ENCODE assay signal across 16 cellular contexts in genomic region chr7:94618134-94618533, GRCh38.
"Had no signal": no experiment of that assay in that cellular context is flagged by ENCODE, and none has a peak within 500 bp of the region (broad histone marks: within the 10 kb centered on the region; RNA-seq: fewer than 3 reads in every experiment).

No MANE protein-coding gene starts in this region.

- H3K4me1 Mint-ChIP-seq: neural progenitor cell had no signal

- H3K36me3 Mint-ChIP-seq: immature natural killer cell; stimulated activated memory B cell treated with anti-CD40 and anti-IgM and Interleukin-4, amounts not matched to agents 10 μg/mL and 1 μg/mL and 100 μg/mL, for 72 hours had no signal

- DNase-seq: dermis blood vessel endothelial cell; effector memory CD4-positive, alpha-beta T cell; hypothalamus; immature natural killer cell; left ventricle myocardium superior; lower lobe of right lung; naive B cell; right lobe of liver; stimulated activated CD4-positive, alpha-beta T cell treated with anti-CD3 and anti-CD28 coated beads, Interleukin-12 subunit alpha, Interleukin-12 subunit beta, amount 100 ng/mL, for 4 hours; stimulated activated CD4-positive, alpha-beta T cell treated with anti-CD3 and anti-CD28 coated beads, Interleukin-4, amount 100 ng/mL, for 4 hours; upper lobe of left lung had no signal

- H3K27me3 Mint-ChIP-seq: naive B cell; progenitor cell of endocrine pancreas; stimulated activated memory B cell treated with anti-CD40 and anti-IgM and Interleukin-4, amounts not matched to agents 10 μg/mL and 1 μg/mL and 100 μg/mL, for 72 hours had no signal

- H3K27ac Mint-ChIP-seq: immature natural killer cell; neural progenitor cell; progenitor cell of endocrine pancreas; stimulated activated memory B cell treated with anti-CD40 and anti-IgM and Interleukin-4, amounts not matched to agents 10 μg/mL and 1 μg/mL and 100 μg/mL, for 72 hours; stimulated activated naive CD8-positive, alpha-beta T cell treated with anti-CD3 and anti-CD28 coated beads, Interleukin-15, Interleukin-2, amounts not matched to agents 100 ng/mL and 50 ng/mL, for 24 hours had no signal

- H3K4me3 Mint-ChIP-seq: immature natural killer cell; naive B cell; nephron; neural progenitor cell; stimulated activated memory B cell treated with anti-CD40 and anti-IgM and Interleukin-4, amounts not matched to agents 10 μg/mL and 1 μg/mL and 100 μg/mL, for 72 hours; stimulated activated naive CD8-positive, alpha-beta T cell treated with anti-CD3 and anti-CD28 coated beads, Interleukin-15, Interleukin-2, amounts not matched to agents 100 ng/mL and 50 ng/mL, for 24 hours had no signal

- ATAC-seq: left ventricle myocardium superior; lower lobe of right lung; right lobe of liver; stimulated activated memory B cell treated with anti-CD40 and anti-IgM and Interleukin-4, amounts not matched to agents 10 μg/mL and 1 μg/mL and 100 μg/mL, for 72 hours had no signal

- H3K9me3 Mint-ChIP-seq: immature natural killer cell; naive B cell; nephron; neural progenitor cell; stimulated activated memory B cell treated with anti-CD40 and anti-IgM and Interleukin-4, amounts not matched to agents 10 μg/mL and 1 μg/mL and 100 μg/mL, for 72 hours; stimulated activated naive CD8-positive, alpha-beta T cell treated with anti-CD3 and anti-CD28 coated beads, Interleukin-15, Interleukin-2, amounts not matched to agents 100 ng/mL and 50 ng/mL, for 24 hours had no signal
